8 cellular contexts compared by ENCODE assay signal in the genomic region with DNA sequence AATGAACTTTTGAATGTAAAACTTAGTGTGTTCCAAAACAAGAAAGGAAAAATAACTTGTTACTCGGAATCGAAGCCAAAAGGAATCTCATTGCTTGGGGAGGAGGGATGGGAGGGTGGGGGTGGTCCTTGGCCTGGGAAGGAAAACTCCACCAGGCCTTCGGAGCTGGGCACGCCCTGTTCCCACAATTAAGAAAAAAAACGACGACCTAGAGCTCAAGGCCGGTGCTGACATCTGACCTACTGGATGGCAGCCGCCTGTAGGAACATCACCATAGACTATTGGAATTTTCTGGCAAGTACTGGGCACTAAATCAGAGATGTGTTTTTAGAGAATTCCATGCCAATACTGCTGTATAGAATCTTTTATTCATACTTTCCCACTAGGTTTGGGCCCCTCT. TPM values are rescaled to one million over a fixed set of nuclear protein-coding genes. Genes with fewer than 3 reads are reported as not detected.
DNase-seq lines count a peak whose midpoint lies in the region; ATAC-seq and TF ChIP-seq lines count a peak whose summit lies in the region.

No MANE protein-coding gene starts in this region.

- POLR2A ChIA-PET in HEK293 (lab: Yijun Ruan, JAX) = interaction anchor here (0.6 to 1.9 kb wide), 3 partner anchors 11 to 131 kb away, joined by 3 to 9 read pairs (median 4); no protein-coding TSS in a partner anchor

- H3K27me3 Mint-ChIP-seq in stimulated activated naive CD8-positive, alpha-beta T cell treated with anti-CD3 and anti-CD28 coated beads, Interleukin-15, amount 100 ng/mL, for 72 hours = no peaks in the 10 kb centered on the region

- 1 to 7% (median 3%) methylated on average over 8 of the region's 8 CpGs for WGBS in adipose tissue, 3 donors

- H3K27ac ChIP-seq in ACC112 (ENCODE audit: low read depth, low read length) = peak overlapping the region; percentile 58
- peak overlapping the region; percentile 94 for H3K27ac ChIP-seq in HEK293 (ENCODE audit: extremely low read depth, low read depth, low read length)
- H3K27ac ChIP-seq in adipose tissue (ENCODE audit: low read depth, low read length) = peak overlapping the region; percentile 93

- peaks cover 4% of the 10 kb centered on the region; the same call in 1 of the 2 replicates for H3K36me3 ChIP-seq in ACC112 (ENCODE audit: insufficient read depth, low read length)
- peaks cover 11 to 31% of the 10 kb centered on the region in 2 experiments; a peak in 2 of 3 replicates for H3K36me3 ChIP-seq in HEK293 (ENCODE audit: control insufficient read depth in 2 of 2, insufficient read depth in 1 of 2, low read length in 2 of 2)

- H3K27ac Mint-ChIP-seq in stimulated activated naive CD8-positive, alpha-beta T cell treated with anti-CD3 and anti-CD28 coated beads, Interleukin-15, amount 100 ng/mL, for 72 hours = peak overlapping the region; percentile 89 to 90

- H3K79me2 ChIP-seq in ACC112 (ENCODE audit: control insufficient read depth, insufficient read depth, low read length, unreplicated experiment) = peaks cover 49% of the 10 kb centered on the region

- H3K4me1 ChIP-seq in ACC112 (ENCODE audit: control insufficient read depth, insufficient read depth, low read length, unreplicated experiment) (peaks cover 50% of the 10 kb centered on the region), HEK293 (ENCODE audit: control insufficient read depth, insufficient read depth, low read length) (no peaks in the 10 kb centered on the region)

- no peak for TF ChIP-seq CTCF in HEK293 (tag by site-specific recombination; IDR thresholded peaks at IDR 0.05)

- H2AFZ ChIP-seq in ACC112 (ENCODE audit: low read length, unreplicated experiment) = peak overlapping the region; percentile 79

- H3K4me3 ChIP-seq in ACC112 (ENCODE audit: low read depth, low read length) (peak overlapping the region; percentile 99), HEK293 (ENCODE audit: low read depth, low read length) (peak overlapping the region; percentile 96), iPS-11a (ENCODE audit: low read depth, low read length) (peak overlapping the region; percentile 85)

- CTCF ChIA-PET in HEK293 (lab: Yijun Ruan, JAX) = interaction anchor here (0.7 to 1.7 kb wide), 4 partner anchors 128 to 537 kb away, joined by 3 to 8 read pairs (median 4); no protein-coding TSS in a partner anchor

- ATAC-seq in stimulated activated naive CD8-positive, alpha-beta T cell treated with anti-CD3 and anti-CD28 coated beads, Interleukin-15, amount 100 ng/mL, for 72 hours = no peak

- H3K4me1 Mint-ChIP-seq in stimulated activated naive CD8-positive, alpha-beta T cell treated with anti-CD3 and anti-CD28 coated beads, Interleukin-15, amount 100 ng/mL, for 72 hours = peaks cover 67% of the 10 kb centered on the region

- H3K9me3 ChIP-seq in HEK293 (ENCODE audit: control insufficient read depth, insufficient read depth, low read depth, low read length) = no peaks in the 10 kb centered on the region

- no peaks in the 10 kb centered on the region for H3K9me3 Mint-ChIP-seq in stimulated activated naive CD8-positive, alpha-beta T cell treated with anti-CD3 and anti-CD28 coated beads, Interleukin-15, amount 100 ng/mL, for 72 hours

- DNase-seq in stimulated activated naive CD8-positive, alpha-beta T cell treated with anti-CD3 and anti-CD28 coated beads, Interleukin-15, amount 100 ng/mL, for 72 hours = no peak
- DNase-seq in NCI-H128 (lab: John Stamatoyannopoulos, UW; ENCODE audit: unreplicated experiment) = no peak
- no peak for DNase-seq in activated effector memory CD4-positive, alpha-beta T cell treated with anti-CD3 and anti-CD28 coated beads, Interleukin-2, amount 50 U/mL, for 16 hours
- no peak for DNase-seq in stimulated activated CD4-positive, alpha-beta T cell treated with anti-CD3 and anti-CD28 coated beads, Interleukin-2, amount 100 ng/mL, for 24 hours

- H3K4me3 Mint-ChIP-seq in stimulated activated naive CD8-positive, alpha-beta T cell treated with anti-CD3 and anti-CD28 coated beads, Interleukin-15, amount 100 ng/mL, for 72 hours = peak overlapping the region; percentile 76 to 82

- no peaks in the 10 kb centered on the region for H3K27me3 ChIP-seq in ACC112 (ENCODE audit: insufficient read depth, low read length)

TF ChIP-seq in HEK293, 187 proteins besides CTCF, POLR2A, EP300 and RAD21:
- peak; percentile 61 for TF ChIP-seq ZNF335 (tag by site-specific recombination; conservative IDR thresholded peaks at IDR 0.05)
- TF ChIP-seq SP3 (tag by site-specific recombination; IDR thresholded peaks at IDR 0.05) = peak; percentile 37; the same call in 1 of the 2 replicates
- TF ChIP-seq PRDM6 (tag by site-specific recombination; IDR thresholded peaks at IDR 0.05) = 0 out of 2 replicates have a peak, but pooled peaks have one; percentile 17
- no peak for TF ChIP-seq YY2 (tag by site-specific recombination; IDR thresholded peaks at IDR 0.05)
- TF ChIP-seq KLF16 (tag by site-specific recombination; IDR thresholded peaks at IDR 0.05) = no peak
- 0 out of 2 replicates have a peak, but pooled peaks have one; percentile 25 for TF ChIP-seq KLF9 (tag by site-specific recombination; IDR thresholded peaks at IDR 0.05; ENCODE audit: low read depth)

RNA-seq across cellular contexts. Expression of gene NADK, which starts 0.8 kb away (rescaled TPM):
- polyA plus RNA-seq in adipose tissue = 100 to 1,000 TPM in 1 of 3 donors, 10 to 100 TPM in 2; 33.2 to 131 (median 73.2) TPM

RNA-seq across cellular contexts. Expression of gene CDK11A, which starts 53.4 kb away (rescaled TPM):
- 10 to 100 TPM; 10.5 to 52.6 (median 21.5) TPM for polyA plus RNA-seq in adipose tissue
